Comparison of ENCODE assay signal across 19 cellular contexts in genomic region chr21:23402929-23403520, GRCh38.
DNase-seq lines count a peak whose midpoint lies in the region; ATAC-seq and TF ChIP-seq lines count a peak whose summit lies in the region.
"Had no signal": no experiment of that assay in that cellular context is flagged by ENCODE, and none has a peak within 500 bp of the region (broad histone marks: within the 10 kb centered on the region; RNA-seq: fewer than 3 reads in every experiment).

No MANE protein-coding gene starts in this region.

- intact Hi-C loops in right cardiac atrium (cut with DNase I), result no loop called here

- H3K4me3 ChIP-seq in SU-DHL-6 (ENCODE audit: insufficient read depth, low read length, poor library complexity, severe bottlenecking) (no peak overlapping the region), right cardiac atrium (ENCODE audit: low read length) (no peak overlapping the region)

- H3K4me1 ChIP-seq in right cardiac atrium (ENCODE audit: control insufficient read depth, insufficient read depth, low read length), result no peaks in the 10 kb centered on the region
- no peaks in the 10 kb centered on the region; the same call in 1 of the 2 replicates for H3K4me1 ChIP-seq in H9 (ENCODE audit: insufficient read depth, low read length)

- no peak overlapping the region for H2BK20ac ChIP-seq in H9 (ENCODE audit: low read depth, low read length, poor library complexity, severe bottlenecking)

- no peak overlapping the region for H4K8ac ChIP-seq in H9 (replicated peaks; ENCODE audit: insufficient read length, low read depth, low read length)

- H3K4me2 ChIP-seq in SU-DHL-6 (ENCODE audit: low read depth, low read length, poor library complexity, severe bottlenecking), result no peak overlapping the region
- no peak overlapping the region for H3K4me2 ChIP-seq in H9 (ENCODE audit: insufficient read depth, insufficient read length, low read length)

- ATAC-seq in right cardiac atrium, result no peak

- H3K27me3 ChIP-seq in SU-DHL-6 (ENCODE audit: low read length), result no peaks in the 10 kb centered on the region
- no peaks in the 10 kb centered on the region for H3K27me3 ChIP-seq in right cardiac atrium (ENCODE audit: control insufficient read depth, insufficient read depth)
- H3K27me3 ChIP-seq in H9 (ENCODE audit: insufficient read depth, low read length), result no peaks in the 10 kb centered on the region

- H2BK5ac ChIP-seq in H9 (ENCODE audit: insufficient read length, low read length), result no peak overlapping the region

- DNase-seq in NCI-H1092 treated with DMSO at 0.1 percent for 48 hours (lab: John Stamatoyannopoulos, UW), result peak; percentile 16
- no peak for DNase-seq in NCI-H1092 (lab: John Stamatoyannopoulos, UW)
- peak; percentile 45 for DNase-seq in NCI-H146 treated with DMSO at 0.1 percent for 48 hours (lab: John Stamatoyannopoulos, UW; ENCODE audit: unreplicated experiment)
- DNase-seq in NCI-H69 (lab: John Stamatoyannopoulos, UW), result peak; percentile 96
- DNase-seq in right cardiac atrium, result no peak
- DNase-seq in activated CD8-positive, alpha-beta memory T cell treated with anti-CD3 and anti-CD28 coated beads, Interleukin-2, amount 50 U/mL, for 4 hours, result no peak
- no peak for DNase-seq in H9
- DNase-seq: AML-193, DMS 273 treated with DMSO at 0.1 percent for 48 hours, DND-41, GOT3, Kasumi-1, MM.1S, NCI-H510A treated with DMSO at 0.1 percent for 48 hours, Right ventricle myocardium superior had no signal

- H3K36me3 Mint-ChIP-seq in H9 (ENCODE audit: insufficient read depth in 1 of 3, low read depth in 3 of 3), result no peaks in the 10 kb centered on the region
- H3K36me3 Mint-ChIP-seq: CD14-positive monocyte had no signal

- no peaks in the 10 kb centered on the region for H3K79me1 ChIP-seq in H9 (ENCODE audit: insufficient read depth, low read depth, low read length, poor library complexity, severe bottlenecking)

- H3F3A ChIP-seq in SU-DHL-6 (ENCODE audit: insufficient read depth), result no peaks in the 10 kb centered on the region

- H3K27ac ChIP-seq in SU-DHL-6 (ENCODE audit: low read depth, low read length), result no peak overlapping the region
- H3K27ac ChIP-seq in right cardiac atrium (ENCODE audit: low read length), result no peak overlapping the region
- no peak overlapping the region for H3K27ac ChIP-seq in H9 (ENCODE audit: insufficient read length, low read depth, low read length)
- H3K27ac ChIP-seq: 22Rv1 had no signal

- H3K9me2 ChIP-seq in SU-DHL-6 (replicated peaks; ENCODE audit: insufficient read depth, low read length), result no peaks in the 10 kb centered on the region

- no peak for TF ChIP-seq CTCF in SU-DHL-6 (IDR thresholded peaks at IDR 0.05; ENCODE audit: insufficient read depth, low read length, poor library complexity, severe bottlenecking)
- no peak for TF ChIP-seq CTCF in H9 (conservative IDR thresholded peaks at IDR 0.05)

- no peak overlapping the region for H4K5ac ChIP-seq in H9 (ENCODE audit: insufficient read length, low read depth, low read length)

- no peak overlapping the region for H3K4me3 Mint-ChIP-seq in H9
- H3K4me3 Mint-ChIP-seq: CD14-positive monocyte; T-helper 1 cell treated with Interleukin-12 subunit alpha and Interleukin-12 subunit beta and Interleukin-4 antibody, amounts not matched to agents 30 μg/mL and 1 μg/mL, for 36 hours had no signal

- H2AFZ ChIP-seq in SU-DHL-6 (ENCODE audit: low read depth, low read length, severe bottlenecking) (peak overlapping the region; percentile 4), H9 (ENCODE audit: low read length) (no peak overlapping the region)

- H3K27me3 Mint-ChIP-seq in H9 (ENCODE audit: low read depth), result no peaks in the 10 kb centered on the region

- no peak overlapping the region for H3K18ac ChIP-seq in H9 (ENCODE audit: insufficient read length, low read depth, low read length)

- no peak overlapping the region for H2AK5ac ChIP-seq in H9 (ENCODE audit: insufficient read length, low read length)

- H3K9me3 Mint-ChIP-seq in H9, result no peaks in the 10 kb centered on the region
- H3K9me3 Mint-ChIP-seq: T-helper 1 cell treated with Interleukin-12 subunit alpha and Interleukin-12 subunit beta and Interleukin-4 antibody, amounts not matched to agents 30 μg/mL and 1 μg/mL, for 36 hours had no signal

- no peak overlapping the region for H3T11ph ChIP-seq in H9 (ENCODE audit: low read length)

- H3K4ac ChIP-seq in H9 (ENCODE audit: low read depth, low read length), result no peak overlapping the region

- H3K23me2 ChIP-seq in H9 (ENCODE audit: insufficient read length, low read depth, low read length, poor library complexity, severe bottlenecking), result no peaks in the 10 kb centered on the region

- 50% methylated on average over 2 of the region's 2 CpGs for WGBS in right cardiac atrium
- no CpG with 5 or more reads among the region's 2 CpGs for WGBS in H9 (ENCODE audit: extremely low coverage, insufficient read length, low lambda C conversion rate)

- no peak overlapping the region for H3K14ac ChIP-seq in H9 (ENCODE audit: insufficient read depth, low read length)

- no peak overlapping the region for H3K27ac Mint-ChIP-seq in H9
- H3K27ac Mint-ChIP-seq: CD14-positive monocyte; T-helper 1 cell treated with Interleukin-12 subunit alpha and Interleukin-12 subunit beta and Interleukin-4 antibody, amounts not matched to agents 30 μg/mL and 1 μg/mL, for 36 hours had no signal

- H3K4me1 Mint-ChIP-seq in H9, result peaks cover 0 to 10% of the 10 kb centered on the region in 2 experiments; a peak in 3 of 4 replicates
- H3K4me1 Mint-ChIP-seq: CD14-positive monocyte had no signal

- no peaks in the 10 kb centered on the region for H3K79me2 ChIP-seq in SU-DHL-6 (ENCODE audit: insufficient read depth, low read length)
- no peaks in the 10 kb centered on the region for H3K79me2 ChIP-seq in H9 (ENCODE audit: insufficient read depth, low read length)

- H2BK12ac ChIP-seq in H9 (ENCODE audit: insufficient read length, low read depth, low read length), result no peak overlapping the region

- no peak overlapping the region for H2BK15ac ChIP-seq in H9 (ENCODE audit: low read depth, low read length)

- no peak overlapping the region for H4K91ac ChIP-seq in H9 (ENCODE audit: insufficient read length, low read depth, low read length)

- H3K9ac ChIP-seq in SU-DHL-6 (ENCODE audit: low read length), result no peak overlapping the region
- no peak overlapping the region for H3K9ac ChIP-seq in H9 (ENCODE audit: extremely low read depth, insufficient read length, low read length)

- no peak overlapping the region for H3K56ac ChIP-seq in H9 (ENCODE audit: insufficient read length, low read depth, low read length)

- no peaks in the 10 kb centered on the region for H3K36me3 ChIP-seq in SU-DHL-6 (ENCODE audit: low read length)

- H4K20me1 ChIP-seq in SU-DHL-6 (ENCODE audit: low read depth, low read length) (no peaks in the 10 kb centered on the region), H9 (ENCODE audit: control insufficient read depth, insufficient read depth, insufficient read length) (no peaks in the 10 kb centered on the region)

- no peak overlapping the region for H3K23ac ChIP-seq in H9 (ENCODE audit: insufficient read length, low read depth, low read length)

- no peaks in the 10 kb centered on the region; the same call in 1 of the 2 replicates for H3K9me3 ChIP-seq in SU-DHL-6 (ENCODE audit: insufficient read depth, low read length)
- no peaks in the 10 kb centered on the region for H3K9me3 ChIP-seq in right cardiac atrium (ENCODE audit: control insufficient read depth, low read length)
- H3K9me3 ChIP-seq in H9 (ENCODE audit: control insufficient read depth, low read depth, low read length), result no peaks in the 10 kb centered on the region

- no peak overlapping the region for H2BK120ac ChIP-seq in H9 (ENCODE audit: low read depth, low read length, poor library complexity, severe bottlenecking)

Comparison
In these comparisons a context has a peak if more than half of its experiments do, and no peak if none do; other contexts are left out.
1. DNase-seq: peak in NCI-H1092 treated with DMSO at 0.1 percent for 48 hours (single experiment), NCI-H146 treated with DMSO at 0.1 percent for 48 hours (single experiment) and NCI-H69 (single experiment); none in NCI-H1092 (single experiment), right cardiac atrium (0 of 3), activated CD8-positive, alpha-beta memory T cell treated with anti-CD3 and anti-CD28 coated beads, Interleukin-2, amount 50 U/mL, for 4 hours (single experiment) and H9 (single experiment).